In the genomic region with DNA sequence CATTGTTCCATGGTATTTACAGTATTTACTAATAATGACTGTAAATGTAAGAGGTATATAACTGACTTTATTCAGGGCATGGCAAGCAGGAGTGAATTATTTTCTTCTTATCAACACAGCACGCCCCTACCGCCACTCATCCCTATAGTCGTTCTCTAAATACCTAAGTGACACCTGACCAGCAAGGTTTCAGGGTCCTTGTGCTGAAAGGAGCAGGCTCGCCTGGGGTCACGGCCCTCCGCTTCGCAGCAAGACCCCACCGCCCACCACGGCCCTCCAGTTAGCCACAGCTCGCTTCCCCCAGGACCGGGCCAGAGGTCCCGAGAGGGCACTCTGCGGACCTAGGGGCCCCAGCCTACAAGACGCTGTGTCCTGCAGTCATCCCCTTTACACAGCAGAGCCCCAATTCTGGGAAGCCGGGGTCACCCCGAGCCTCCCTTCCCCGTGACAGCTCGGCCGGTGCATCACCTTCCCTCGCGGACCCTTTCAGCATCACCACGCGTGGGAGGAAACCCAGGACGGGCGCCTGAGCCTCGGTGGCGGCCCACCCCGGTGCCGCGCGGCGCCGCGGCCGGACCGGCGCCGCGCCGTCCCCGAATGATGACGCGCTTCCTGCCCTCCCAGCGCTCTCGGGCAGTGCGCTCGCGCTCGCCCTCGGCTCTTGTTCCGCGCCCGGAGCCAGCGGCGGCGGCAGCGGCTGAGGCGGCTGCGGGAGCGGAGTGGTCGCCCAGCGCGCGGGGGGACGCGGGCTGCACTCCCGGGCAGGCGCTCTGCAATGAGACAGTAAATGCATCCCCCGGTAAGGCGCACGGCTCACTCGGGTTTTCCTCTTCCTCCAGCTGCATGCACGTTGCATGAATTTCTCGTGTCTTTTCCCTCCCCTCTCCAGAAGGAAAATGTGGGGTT, we compare ENCODE assay signal across 8 cellular contexts. TPM values are rescaled to one million over a fixed set of nuclear protein-coding genes. Genes with fewer than 3 reads are reported as not detected.
A peak's percentile ranks its signal among the peaks of the same experiment; 100 is the strongest.
DNase-seq lines count a peak whose midpoint lies in the region; ATAC-seq, FAIRE-seq and TF ChIP-seq lines count a peak whose summit lies in the region.

A gene (plus strand): TSS at position 664 of the 906 bp plus-strand sequence.

- no peaks in the 10 kb centered on the region for H3K9me3 Mint-ChIP-seq in stimulated activated memory B cell treated with anti-CD40 and anti-IgM and Interleukin-4, amounts not matched to agents 10 μg/mL and 1 μg/mL and 100 μg/mL, for 72 hours

- H3K9ac ChIP-seq in NT2/D1 (ENCODE audit: insufficient read length, low read depth): peak within 1 kb of the TSS; percentile 95

- no peaks in the 10 kb centered on the region for H3K4me1 ChIP-seq in NT2/D1 (ENCODE audit: insufficient read depth, insufficient read length)

- H3K27ac ChIP-seq in C4-2B: peak within 1 kb of the TSS; percentile 78

- H3K36me3 Mint-ChIP-seq in stimulated activated memory B cell treated with anti-CD40 and anti-IgM and Interleukin-4, amounts not matched to agents 10 μg/mL and 1 μg/mL and 100 μg/mL, for 72 hours: no peaks in the 10 kb centered on the region

- TF ChIP-seq POLR2A in erythroblast (IDR thresholded peaks at IDR 0.05; ENCODE audit: low read length): peak; percentile 92

- peak within 1 kb of the TSS; percentile 84 for H3K27ac Mint-ChIP-seq in stimulated activated memory B cell treated with anti-CD40 and anti-IgM and Interleukin-4, amounts not matched to agents 10 μg/mL and 1 μg/mL and 100 μg/mL, for 72 hours

- H3K4me3 Mint-ChIP-seq in stimulated activated memory B cell treated with anti-CD40 and anti-IgM and Interleukin-4, amounts not matched to agents 10 μg/mL and 1 μg/mL and 100 μg/mL, for 72 hours: peak within 1 kb of the TSS; percentile 93

- H3K4me3 ChIP-seq in NT2/D1 (ENCODE audit: insufficient read length, low read depth): peak within 1 kb of the TSS; percentile 96

- ATAC-seq in HG03354 (IDR thresholded peaks at IDR 0.05; ENCODE audit: poor library complexity, severe bottlenecking, unreplicated experiment): peak; percentile 86
- peak; percentile 94 for ATAC-seq in stimulated activated memory B cell treated with anti-CD40 and anti-IgM and Interleukin-4, amounts not matched to agents 10 μg/mL and 1 μg/mL and 100 μg/mL, for 72 hours

- H3K36me3 ChIP-seq in NT2/D1 (ENCODE audit: insufficient read depth, insufficient read length, low read length): no peaks in the 10 kb centered on the region

- no peaks in the 10 kb centered on the region for H3K9me3 ChIP-seq in NT2/D1 (ENCODE audit: insufficient read depth, low read length)

- peaks cover 29% of the 10 kb centered on the region for H3K27me3 Mint-ChIP-seq in stimulated activated memory B cell treated with anti-CD40 and anti-IgM and Interleukin-4, amounts not matched to agents 10 μg/mL and 1 μg/mL and 100 μg/mL, for 72 hours

- peaks cover 21% of the 10 kb centered on the region for H3K4me1 Mint-ChIP-seq in stimulated activated memory B cell treated with anti-CD40 and anti-IgM and Interleukin-4, amounts not matched to agents 10 μg/mL and 1 μg/mL and 100 μg/mL, for 72 hours

- peak; percentile 89 for DNase-seq in GM19239 (ENCODE audit: insufficient read length, low spot score)
- DNase-seq in NT2/D1 (ENCODE audit: low read depth, low spot score): peak; percentile 76
- peak; percentile 38 for DNase-seq in activated T-cell treated with anti-CD3 and anti-CD28 coated beads for 4 hours
- peak; percentile 85 to 89 for DNase-seq in erythroblast (lab: John Stamatoyannopoulos, UW)
- DNase-seq in mucosa of gallbladder (ENCODE audit: low spot score): peak; percentile 68

- peak; percentile 60 for FAIRE-seq in GM19239 (lab: Jason Lieb, UNC)

- H3K27me3 ChIP-seq in NT2/D1 (ENCODE audit: insufficient read depth, insufficient read length): no peaks in the 10 kb centered on the region

- TF ChIP-seq CTCF in C4-2B (conservative IDR thresholded peaks at IDR 0.05): no peak

RNA-seq across cellular contexts. Expression of the gene that starts here (rescaled TPM):
- 9.5 TPM for total RNA-seq in mucosa of gallbladder

Comparison
In these comparisons a context has a peak if more than half of its experiments do, and no peak if none do; other contexts are left out.
1. Peak in every context shown above with its lines: DNase-seq, ATAC-seq, H3K4me3 ChIP-seq and H3K27ac ChIP-seq.
2. DNase-seq: peak in every context shown above with its lines; median percentile 89 in GM19239; 87 in erythroblast; 76 in NT2/D1; 68 in mucosa of gallbladder; 38 in activated T-cell treated with anti-CD3 and anti-CD28 coated beads for 4 hours.